7 cellular contexts compared by ENCODE assay signal in genomic region chrX:72029473-72030411, GRCh38.
A peak's percentile ranks its signal among the peaks of the same experiment; 100 is the strongest.
DNase-seq lines count a peak whose midpoint lies in the region; FAIRE-seq and TF ChIP-seq lines count a peak whose summit lies in the region.

No MANE protein-coding gene starts in this region.

- H3K4me1 ChIP-seq in thyroid gland (peaks cover 0 to 12% of the 10 kb centered on the region in 2 donors), kidney (ENCODE audit: control insufficient read depth in 1 of 2, insufficient read depth in 1 of 2, low read depth in 1 of 2, low read length in 2 of 2) (peaks cover 0 to 7% of the 10 kb centered on the region in 2 donors)

- H3K9me3 ChIP-seq in thyroid gland (no peaks in the 10 kb centered on the region), kidney (ENCODE audit: control insufficient read depth in 1 of 2, low read length in 2 of 2) (no peaks in the 10 kb centered on the region)

- FAIRE-seq in kidney (lab: Jason Lieb, UNC), result no peak

- H3K36me3 ChIP-seq in thyroid gland, result no peaks in the 10 kb centered on the region
- no peaks in the 10 kb centered on the region for H3K36me3 ChIP-seq in kidney (ENCODE audit: control insufficient read depth in 1 of 2, insufficient read depth in 2 of 2, low read length in 2 of 2)

- H3K27ac ChIP-seq in thyroid gland, result peak overlapping the region in 2 of 3 donors; percentile 1 to 28
- H3K27ac ChIP-seq in kidney (ENCODE audit: low read depth in 2 of 2, low read length in 2 of 2), result peak overlapping the region in 1 of 2 donors; percentile 1

- H3K27me3 ChIP-seq in thyroid gland, result no peaks in the 10 kb centered on the region

- no peak for TF ChIP-seq CTCF in HFF-Myc (IDR thresholded peaks at IDR 0.05; ENCODE audit: low read depth, low read length, missing control alignments)
- no peak for TF ChIP-seq CTCF in thyroid gland (IDR thresholded peaks at IDR 0.05)
- no peak for TF ChIP-seq CTCF in kidney (IDR thresholded peaks at IDR 0.05; ENCODE audit: borderline replicate concordance, extremely low read depth, insufficient read depth)

- 44 to 48% methylated on average over 5 to 7 of the region's 7 CpGs for whole genome bisulfite sequencing in thyroid gland, 2 donors

- H3K9ac ChIP-seq in kidney (ENCODE audit: low read length in 2 of 2), result no peak overlapping the region

- no peak for TF ChIP-seq POLR2A in thyroid gland (IDR thresholded peaks at IDR 0.05)

- intact Hi-C loops in thyroid gland (cut with DNase I) (no loop called here), kidney (cut with DNase I) (loop anchor here (10.0 kb wide), 1 partner anchor 95 kb away; no protein-coding TSS in a partner anchor)

- peak; percentile 65 for DNase-seq in HFF-Myc (ENCODE audit: extremely low read depth, low read depth)
- peak; percentile 29 for DNase-seq in amniotic stem cell (lab: John Stamatoyannopoulos, UW)
- peak; percentile 77 for DNase-seq in kidney tubule cell (ENCODE audit: low spot score)
- DNase-seq in thyroid gland, result peak; percentile 62 to 67
- no peak for DNase-seq in DMS114 treated with DMSO at 0.1 percent for 48 hours (lab: John Stamatoyannopoulos, UW; ENCODE audit: unreplicated experiment)
- DNase-seq in kidney, result no peak
- DNase-seq in germinal center (ENCODE audit: low spot score), result no peak

- H3K4me3 ChIP-seq in HFF-Myc (replicated peaks; ENCODE audit: low read depth, low read length), result peak overlapping the region; percentile 46; the same call in 1 of the 2 replicates
- no peak overlapping the region for H3K4me3 ChIP-seq in thyroid gland (replicated peaks in 1 of 3)
- H3K4me3 ChIP-seq in kidney (ENCODE audit: low read length in 2 of 2), result no peak overlapping the region

Comparison
In these comparisons a context has a peak if more than half of its experiments do, and no peak if none do; other contexts are left out.
1. DNase-seq: peak in HFF-Myc (single experiment), amniotic stem cell (single experiment), kidney tubule cell (single experiment) and thyroid gland (2 of 2); none in DMS114 treated with DMSO at 0.1 percent for 48 hours (single experiment), kidney (single experiment) and germinal center (single experiment).